ENCODE assay signal across 10 cellular contexts in the genomic region with DNA sequence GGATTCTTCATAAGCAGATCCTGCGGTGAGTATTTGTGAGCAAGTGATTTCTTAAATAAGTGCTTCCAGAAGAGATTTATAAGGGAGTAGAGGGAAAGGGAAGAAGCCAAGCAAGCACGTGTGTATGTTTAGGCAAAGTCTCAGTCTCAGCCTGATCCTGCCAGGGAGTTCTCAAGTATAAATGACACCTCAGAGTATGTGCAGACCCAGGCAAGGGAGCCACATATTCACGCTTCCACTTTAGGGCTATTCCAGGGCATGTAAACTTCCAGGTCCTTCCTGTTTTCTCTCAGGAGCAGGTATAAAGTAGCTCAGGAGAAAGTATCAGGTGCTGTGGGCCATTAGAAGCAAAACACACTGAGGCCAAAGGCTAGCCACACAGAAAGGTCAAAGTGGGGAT. TPM values are rescaled to one million over a fixed set of nuclear protein-coding genes. Genes with fewer than 3 reads are reported as not detected.
"Had no signal": no experiment of that assay in that cellular context is flagged by ENCODE, and none has a peak within 500 bp of the region (broad histone marks: within the 10 kb centered on the region; RNA-seq: fewer than 3 reads in every experiment).

No MANE protein-coding gene starts in this region.

- ATAC-seq: GM23338, HCT116 had no signal

- DNase-seq: GM23248, GOT3, H7, H9, HCEC 1CT, HFFc6 had no signal

- H3K4me1 Mint-ChIP-seq: GM23338 had no signal

- H3K4me3 Mint-ChIP-seq: GM23338, H9, HFFc6 had no signal

- H3K27ac Mint-ChIP-seq: GM23338, H9, HFFc6 had no signal

RNA-seq across cellular contexts. Expression of gene SPATA31D1, which starts 22.6 kb away (rescaled TPM):
- total RNA-seq: GM23248, GM23338, H1, H4, H7, H9, HFFc6 had no signal
- polyA plus RNA-seq: GM23248, GM23338, H1 had no signal
